24 cellular contexts compared by ENCODE assay signal in genomic region chr6:25661129-25661779, GRCh38. TPM values are rescaled to one million over a fixed set of nuclear protein-coding genes. Genes with fewer than 3 reads are reported as not detected.
DNase-seq lines count a peak whose midpoint lies in the region; ATAC-seq and TF ChIP-seq lines count a peak whose summit lies in the region.
"Had no signal": no experiment of that assay in that cellular context is flagged by ENCODE, and none has a peak within 500 bp of the region (broad histone marks: within the 10 kb centered on the region; RNA-seq: fewer than 3 reads in every experiment).

No MANE protein-coding gene starts in this region.

- H3K4me1 ChIP-seq in mammary epithelial cell (ENCODE audit: insufficient read depth, low read length) (peaks cover 13% of the 10 kb centered on the region), breast epithelium (no peaks in the 10 kb centered on the region), endocrine pancreas (ENCODE audit: control insufficient read depth, insufficient read depth, low read length) (peaks cover 70% of the 10 kb centered on the region), right lobe of liver (peaks cover 0 to 18% (median 8%) of the 10 kb centered on the region in 4 donors), uterus (no peaks in the 10 kb centered on the region), upper lobe of left lung (no peaks in the 10 kb centered on the region)

- WGBS in mammary epithelial cell (ENCODE audit: low coverage, missing lambda C conversion rate), result 87% methylated on average over 5 of the region's 5 CpGs
- 45% methylated on average over 5 of the region's 5 CpGs for WGBS in right lobe of liver (ENCODE audit: insufficient coverage, low coverage, low lambda C conversion rate, missing lambda C conversion rate)
- 63 to 70% methylated on average over 5 of the region's 5 CpGs for WGBS in upper lobe of left lung, 2 donors

- H3K79me2 ChIP-seq in mammary epithelial cell (ENCODE audit: insufficient read depth, low read length), result no peaks in the 10 kb centered on the region

- H3K9me3 ChIP-seq in mammary epithelial cell (replicated peaks; ENCODE audit: insufficient read depth, low read length) (no peaks in the 10 kb centered on the region), breast epithelium (no peaks in the 10 kb centered on the region), endocrine pancreas (ENCODE audit: control insufficient read depth, low read length) (no peaks in the 10 kb centered on the region), right lobe of liver (no peaks in the 10 kb centered on the region), uterus (no peaks in the 10 kb centered on the region), upper lobe of left lung (no peaks in the 10 kb centered on the region)
- H3K9me3 ChIP-seq: BE2C had no signal

- no peaks in the 10 kb centered on the region for H4K20me1 ChIP-seq in mammary epithelial cell (ENCODE audit: insufficient read depth, low read length)

- H3K36me3 ChIP-seq in mammary epithelial cell (ENCODE audit: insufficient read depth, low read length), result no peaks in the 10 kb centered on the region
- H3K36me3 ChIP-seq in breast epithelium, result no peaks in the 10 kb centered on the region
- peaks cover 3% of the 10 kb centered on the region for H3K36me3 ChIP-seq in endocrine pancreas (ENCODE audit: control insufficient read depth, insufficient read depth, low read length)
- no peaks in the 10 kb centered on the region for H3K36me3 ChIP-seq in right lobe of liver
- no peaks in the 10 kb centered on the region for H3K36me3 ChIP-seq in uterus
- H3K36me3 ChIP-seq in upper lobe of left lung, result no peaks in the 10 kb centered on the region
- H3K36me3 ChIP-seq: BE2C had no signal

- BruUV-seq in mammary epithelial cell (replicated peaks; lab: Mats Ljungman, UMichigan), result no TSS peak

- DNase-seq in mammary epithelial cell, result no peak
- no peak for DNase-seq in breast epithelium (ENCODE audit: low spot score in 2 of 2)
- DNase-seq in right lobe of liver, result no peak
- DNase-seq in uterus, result no peak
- no peak for DNase-seq in upper lobe of left lung
- DNase-seq in activated CD8-positive, alpha-beta memory T cell treated with anti-CD3 and anti-CD28 coated beads, Interleukin-2, amount 50 U/mL, for 4 hours, result no peak
- DNase-seq: CD8-positive, alpha-beta memory T cell; DMS153; Kasumi-1; NCI-H1105; NCI-H1436 treated with DMSO at 0.1 percent for 48 hours; NCI-H2107; NK-92 treated with Interleukin-12 subunit alpha and Interleukin-12 subunit beta, amount 100 ng/mL, for 24 hours had no signal

- H3K9ac ChIP-seq in mammary epithelial cell (ENCODE audit: insufficient read depth, low read length) (no peak overlapping the region), endocrine pancreas (ENCODE audit: control insufficient read depth, insufficient read depth, low read length) (no peak overlapping the region)

- TF ChIP-seq POLR2A in breast epithelium (IDR thresholded peaks at IDR 0.05), result no peak
- TF ChIP-seq POLR2A in right lobe of liver (IDR thresholded peaks at IDR 0.05), result no peak
- TF ChIP-seq POLR2A in uterus (IDR thresholded peaks at IDR 0.05), result no peak
- TF ChIP-seq POLR2A in upper lobe of left lung (IDR thresholded peaks at IDR 0.05), result no peak

- peak overlapping the region; percentile 47 for H3K4me2 ChIP-seq in mammary epithelial cell (ENCODE audit: insufficient read depth, low read depth, low read length)

- TF ChIP-seq CTCF in mammary epithelial cell (conservative IDR thresholded peaks at IDR 0.05 in 1 of 2, IDR thresholded peaks at IDR 0.05 in 1 of 2; ENCODE audit: extremely low read depth in 1 of 2, insufficient read depth in 1 of 2, low read depth in 1 of 2, low read length in 2 of 2), result no peak
- no peak for TF ChIP-seq CTCF in breast epithelium (IDR thresholded peaks at IDR 0.05)
- TF ChIP-seq CTCF in right lobe of liver (IDR thresholded peaks at IDR 0.05), result no peak
- no peak for TF ChIP-seq CTCF in uterus (IDR thresholded peaks at IDR 0.05)
- TF ChIP-seq CTCF in upper lobe of left lung (IDR thresholded peaks at IDR 0.05), result no peak

- in situ Hi-C loops in mammary epithelial cell (cut with MboI; ENCODE audit: low sequenced_read_pairs in 2 of 2), result no loop called here

- no peak overlapping the region for H2AFZ ChIP-seq in mammary epithelial cell (ENCODE audit: low read depth, low read length)

- CTCF ChIA-PET in mammary epithelial cell (lab: Charles Lee; ENCODE audit: low non-redundant PET), result interaction anchor here (0.8 kb wide), 1 partner anchor 348 kb away, joined by 7 read pairs; no protein-coding TSS in a partner anchor

- ATAC-seq in right lobe of liver (peak; percentile 26 to 67 (median 52)), HG02970 (IDR thresholded peaks at IDR 0.05; ENCODE audit: low FRiP score, unreplicated experiment) (no peak), upper lobe of left lung (ENCODE audit: low FRiP score in 2 of 2) (no peak)

- no peak for TF ChIP-seq EP300 in upper lobe of left lung (IDR thresholded peaks at IDR 0.05)

- intact Hi-C loops in mammary epithelial cell (cut with micrococcal nuclease) (no loop called here), breast epithelium (cut with DNase I; ENCODE audit: low total_unique reads) (no loop called here), right lobe of liver (cut with DNase I) (no loop called here), uterus (cut with DNase I; ENCODE audit: low total_unique reads) (no loop called here)

- H3K4me3 ChIP-seq in mammary epithelial cell (replicated peaks in 1 of 3; ENCODE audit: insufficient read depth in 1 of 3, low read depth in 2 of 3, low read length in 3 of 3), result no peak overlapping the region
- no peak overlapping the region for H3K4me3 ChIP-seq in breast epithelium
- peak overlapping the region; percentile 7 for H3K4me3 ChIP-seq in endocrine pancreas (ENCODE audit: control insufficient read depth, insufficient read depth, low read length)
- H3K4me3 ChIP-seq in right lobe of liver, result no peak overlapping the region
- no peak overlapping the region for H3K4me3 ChIP-seq in uterus
- no peak overlapping the region for H3K4me3 ChIP-seq in upper lobe of left lung
- H3K4me3 ChIP-seq: K562 had no signal

- no peak overlapping the region for H3K27ac ChIP-seq in mammary epithelial cell (ENCODE audit: insufficient read depth, low read depth, low read length)
- no peak overlapping the region for H3K27ac ChIP-seq in breast epithelium
- peak overlapping the region in 1 of 3 donors; percentile 20 for H3K27ac ChIP-seq in right lobe of liver
- H3K27ac ChIP-seq in uterus, result no peak overlapping the region
- H3K27ac ChIP-seq in upper lobe of left lung, result no peak overlapping the region
- H3K27ac ChIP-seq: 22Rv1 had no signal

- H3K27me3 ChIP-seq in mammary epithelial cell (ENCODE audit: insufficient read depth, low read length) (no peaks in the 10 kb centered on the region), breast epithelium (no peaks in the 10 kb centered on the region), endocrine pancreas (ENCODE audit: control insufficient read depth, insufficient read depth, low read length) (no peaks in the 10 kb centered on the region), right lobe of liver (no peaks in the 10 kb centered on the region), uterus (no peaks in the 10 kb centered on the region), upper lobe of left lung (no peaks in the 10 kb centered on the region)
- H3K27me3 ChIP-seq: BE2C had no signal

- dilution Hi-C loops in mammary epithelial cell (cut with HindIII; ENCODE audit: low sequenced_read_pairs), result no loop called here

RNA-seq across cellular contexts. Expression of gene SCGN, which starts 9.2 kb away (rescaled TPM):
- total RNA-seq in mammary epithelial cell (not detected), breast epithelium (under 1 TPM in 2 of 3 donors, not detected in 1; 0.59 to 0.80 TPM), right lobe of liver (1 to 10 TPM in 3 of 6 experiments, under 1 TPM in 3; 0.74 to 2.2 (median 0.99) TPM), uterus (under 1 TPM in 1 of 4 donors, not detected in 3; 0.30 TPM), upper lobe of left lung (under 1 TPM in 1 of 6 donors, not detected in 5; 0.24 TPM)
- polyA plus RNA-seq in mammary epithelial cell, result not detected
- not detected for polyA minus RNA-seq in mammary epithelial cell
- total RNA-seq: CD8-positive, alpha-beta memory T cell; Daoy; G401; HT1080; K562; M059J; PC-3 had no signal
- polyA plus RNA-seq: CD14-positive monocyte; CD8-positive, alpha-beta memory T cell; K562 had no signal

Comparison
In these comparisons a context has a peak if more than half of its experiments do, and no peak if none do; other contexts are left out.
1. ATAC-seq: peak in right lobe of liver (4 of 4); none in HG02970 (single experiment) and upper lobe of left lung (0 of 2).